18 cellular contexts compared by ENCODE assay signal in the genomic region with DNA sequence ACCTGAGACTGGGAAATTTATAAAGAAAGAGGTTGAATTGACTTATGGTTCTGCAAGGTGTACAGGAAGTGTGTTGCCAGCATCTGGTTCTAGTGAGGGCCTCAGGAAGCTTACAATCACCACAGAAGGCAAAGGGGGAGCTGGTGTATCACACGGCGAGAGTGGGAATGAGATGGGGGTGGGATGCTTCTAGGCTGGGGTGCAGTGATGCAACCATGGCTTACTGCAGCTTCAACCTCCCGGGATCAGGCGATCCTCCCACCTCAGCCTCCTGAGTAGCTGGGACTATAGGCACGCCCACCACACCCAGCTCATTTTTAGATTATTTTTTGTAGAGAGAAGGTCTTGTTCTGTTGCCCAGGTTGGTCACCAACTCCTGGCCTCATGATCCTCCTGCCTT.
A peak's percentile ranks its signal among the peaks of the same experiment; 100 is the strongest.
DNase-seq lines count a peak whose midpoint lies in the region; ATAC-seq and TF ChIP-seq lines count a peak whose summit lies in the region.
"Had no signal": no experiment of that assay in that cellular context is flagged by ENCODE, and none has a peak within 500 bp of the region (broad histone marks: within the 10 kb centered on the region; RNA-seq: fewer than 3 reads in every experiment).

No MANE protein-coding gene starts in this region.

- H3K9ac ChIP-seq in H9 (ENCODE audit: extremely low read depth, insufficient read length, low read length) (no peak overlapping the region), iPS-20b (ENCODE audit: low read depth, low read length) (peak overlapping the region; percentile 29; the same call in 1 of the 2 replicates), neuronal stem cell (ENCODE audit: low read depth, low read length, poor library complexity) (no peak overlapping the region)
- H3K9ac ChIP-seq: SK-N-SH had no signal

- H3K4me2 ChIP-seq in H9 (ENCODE audit: insufficient read depth, insufficient read length, low read length) (no peak overlapping the region), neuronal stem cell (ENCODE audit: insufficient read depth, low read length, poor library complexity, severe bottlenecking) (no peak overlapping the region)
- H3K4me2 ChIP-seq: SK-N-SH had no signal

- H4K20me1 ChIP-seq in H9 (ENCODE audit: control insufficient read depth, insufficient read depth, insufficient read length) = no peaks in the 10 kb centered on the region

- no peak for TF ChIP-seq CTCF in H9 (conservative IDR thresholded peaks at IDR 0.05)
- no peak for TF ChIP-seq CTCF in WTC11 (IDR thresholded peaks at IDR 0.05)

- H4K91ac ChIP-seq in H9 (ENCODE audit: insufficient read length, low read depth, low read length) (no peak overlapping the region), neuronal stem cell (ENCODE audit: low read depth, low read length, poor library complexity) (no peak overlapping the region)

- CTCF ChIA-PET in WTC11 (lab: Charles Lee) = interaction anchor here (0.6 to 1.9 kb wide), 4 partner anchors 40 to 153 kb away, joined by 3 to 5 read pairs (median 4); no protein-coding TSS in a partner anchor
- CTCF ChIA-PET in activated naive CD4-positive, alpha-beta T cell treated with anti-CD3 and anti-CD28 coated beads, Interleukin-2, amount 10 ng/mL, durations not matched to agents 7 days and 5 days (lab: Charles Lee) = interaction anchor here (1.1 kb wide), 1 partner anchor 11 kb away, joined by 3 read pairs; no protein-coding TSS in a partner anchor

- H3K27ac ChIP-seq in H9 (ENCODE audit: insufficient read length, low read depth, low read length) = no peak overlapping the region
- no peak overlapping the region for H3K27ac ChIP-seq in iPS-20b (ENCODE audit: low read length)
- H3K27ac ChIP-seq in neuronal stem cell (replicated peaks; ENCODE audit: low read length) = no peak overlapping the region
- H3K27ac ChIP-seq: RWPE1 had no signal

- H2BK15ac ChIP-seq in H9 (ENCODE audit: low read depth, low read length) (no peak overlapping the region), neuronal stem cell (ENCODE audit: low read length) (no peak overlapping the region)

- no peak for ATAC-seq in WTC11
- ATAC-seq: K562, T-cell had no signal

- no peak overlapping the region; a peak in 1 of 5 replicates for H3K4me3 Mint-ChIP-seq in H9
- no peak overlapping the region for H3K4me3 Mint-ChIP-seq in WTC11
- no peak overlapping the region for H3K4me3 Mint-ChIP-seq in activated naive CD4-positive, alpha-beta T cell treated with anti-CD3 and anti-CD28 coated beads, Interleukin-2, amount 10 ng/mL, durations not matched to agents 7 days and 5 days
- H3K4me3 Mint-ChIP-seq: T-cell had no signal

- POLR2A ChIA-PET in WTC11 (lab: Charles Lee) = interaction anchor here (0.7 to 1.0 kb wide), 2 partner anchors 12 to 36 kb away, joined by 3 read pairs; no protein-coding TSS in a partner anchor

- H3K27me3 ChIP-seq in H9 (ENCODE audit: insufficient read depth, low read length) (no peaks in the 10 kb centered on the region), iPS-20b (ENCODE audit: insufficient read depth, low read length) (no peaks in the 10 kb centered on the region), neuronal stem cell (ENCODE audit: control insufficient read depth in 3 of 3, insufficient read depth in 3 of 3, low read depth in 1 of 3, low read length in 3 of 3) (no peaks in the 10 kb centered on the region)
- H3K27me3 ChIP-seq: BE2C, MG63 had no signal

- H3K14ac ChIP-seq in H9 (ENCODE audit: insufficient read depth, low read length) = peak overlapping the region; percentile 53; the same call in 1 of the 2 replicates
- H3K14ac ChIP-seq in neuronal stem cell (ENCODE audit: low read length) = no peak overlapping the region

- H3K4me3 ChIP-seq in iPS-20b (ENCODE audit: low read length) = peak overlapping the region; percentile 39; the same call in 1 of the 2 replicates
- H3K4me3 ChIP-seq in neuronal stem cell (ENCODE audit: low read length in 2 of 2) = peak overlapping the region in 1 of 2 donors; percentile 20
- H3K4me3 ChIP-seq: HAP-1, K562, MG63 had no signal

- no peaks in the 10 kb centered on the region for H3K9me3 Mint-ChIP-seq in H9
- H3K9me3 Mint-ChIP-seq in WTC11 = 0 out of 2 replicates have a peak, but pooled peaks cover 5% of the 10 kb centered on the region
- no peaks in the 10 kb centered on the region for H3K9me3 Mint-ChIP-seq in activated naive CD4-positive, alpha-beta T cell treated with anti-CD3 and anti-CD28 coated beads, Interleukin-2, amount 10 ng/mL, durations not matched to agents 7 days and 5 days
- H3K9me3 Mint-ChIP-seq: T-cell had no signal

- H2BK12ac ChIP-seq in H9 (ENCODE audit: insufficient read length, low read depth, low read length) (peak overlapping the region; percentile 28), neuronal stem cell (ENCODE audit: low read length) (peak overlapping the region; percentile 75)

- H3K27me3 Mint-ChIP-seq in H9 (ENCODE audit: low read depth) (no peaks in the 10 kb centered on the region; the same call in 1 of the 2 replicates), WTC11 (ENCODE audit: low read depth) (no peaks in the 10 kb centered on the region)
- H3K27me3 Mint-ChIP-seq in activated naive CD4-positive, alpha-beta T cell treated with anti-CD3 and anti-CD28 coated beads, Interleukin-2, amount 10 ng/mL, durations not matched to agents 7 days and 5 days = peaks cover 58% of the 10 kb centered on the region

- DNase-seq in H9 = no peak
- DNase-seq in WTC11 (ENCODE audit: low spot score) = no peak
- no peak for DNase-seq in neuronal stem cell (ENCODE audit: low spot score)
- DNase-seq in HCEC 1CT = no peak
- no peak for DNase-seq in activated naive CD4-positive, alpha-beta T cell treated with anti-CD3 and anti-CD28 coated beads, Interleukin-2, amount 10 ng/mL, durations not matched to agents 7 days and 5 days
- no peak for DNase-seq in NCI-H748 (lab: John Stamatoyannopoulos, UW; ENCODE audit: unreplicated experiment)
- DNase-seq: BE2C, MG63, NCI-H1417, NCI-H1694 treated with DMSO at 0.1 percent for 48 hours, NCI-H69, SIG-M5, SK-N-SH, T-cell had no signal

- H3K36me3 Mint-ChIP-seq in H9 (ENCODE audit: insufficient read depth in 1 of 3, low read depth in 3 of 3) (peaks cover 5 to 22% (median 8%) of the 10 kb centered on the region in 3 experiments; a peak in 6 of 7 replicates), WTC11 (peaks cover 9% of the 10 kb centered on the region)
- no peaks in the 10 kb centered on the region for H3K36me3 Mint-ChIP-seq in activated naive CD4-positive, alpha-beta T cell treated with anti-CD3 and anti-CD28 coated beads, Interleukin-2, amount 10 ng/mL, durations not matched to agents 7 days and 5 days

- WGBS in H9 (ENCODE audit: extremely low coverage, insufficient read length, low lambda C conversion rate) = no CpG with 5 or more reads among the region's 5 CpGs
- WGBS in neuronal stem cell (ENCODE audit: extremely low coverage in 2 of 2, insufficient read length in 2 of 2, insufficient replicate concordance in 1 of 2), 2 donors = no CpG with 5 or more reads among the region's 5 CpGs

- H3K23me2 ChIP-seq in H9 (ENCODE audit: insufficient read length, low read depth, low read length, poor library complexity, severe bottlenecking) = no peaks in the 10 kb centered on the region

- no peak overlapping the region for H3T11ph ChIP-seq in H9 (ENCODE audit: low read length)

- H3K18ac ChIP-seq in H9 (ENCODE audit: insufficient read length, low read depth, low read length) (peak overlapping the region; percentile 45), neuronal stem cell (ENCODE audit: low read length) (peak overlapping the region; percentile 80)

- H4K5ac ChIP-seq in H9 (ENCODE audit: insufficient read length, low read depth, low read length) = no peak overlapping the region

- H3K4ac ChIP-seq in H9 (ENCODE audit: low read depth, low read length) = no peak overlapping the region
- H3K4ac ChIP-seq in neuronal stem cell (ENCODE audit: low read length) = no peak overlapping the region

- H3K27ac Mint-ChIP-seq in H9 (peak overlapping the region; percentile 48 to 96 (median 64); a peak in 5 of 7 replicates), WTC11 (peak overlapping the region; percentile 97; the same call in 1 of the 2 replicates)
- no peak overlapping the region for H3K27ac Mint-ChIP-seq in activated naive CD4-positive, alpha-beta T cell treated with anti-CD3 and anti-CD28 coated beads, Interleukin-2, amount 10 ng/mL, durations not matched to agents 7 days and 5 days
- H3K27ac Mint-ChIP-seq: T-cell had no signal

- H2AFZ ChIP-seq in H9 (ENCODE audit: low read length) (no peak overlapping the region), neuronal stem cell (ENCODE audit: low read length) (no peak overlapping the region)

- H3K4me1 ChIP-seq in H9 (ENCODE audit: insufficient read depth, low read length) (peaks cover 19% of the 10 kb centered on the region), iPS-20b (ENCODE audit: insufficient read depth, low read length) (peaks cover 31% of the 10 kb centered on the region), neuronal stem cell (ENCODE audit: control insufficient read depth in 2 of 2, insufficient read depth in 1 of 2, low read depth in 1 of 2, low read length in 2 of 2) (peaks cover 21 to 22% of the 10 kb centered on the region in 2 donors)

- H3K9me3 ChIP-seq in H9 (ENCODE audit: control insufficient read depth, low read depth, low read length) = no peaks in the 10 kb centered on the region
- H3K9me3 ChIP-seq in iPS-20b (ENCODE audit: insufficient read depth, low read depth, low read length) = no peaks in the 10 kb centered on the region
- H3K9me3 ChIP-seq in neuronal stem cell (replicated peaks in 1 of 2; ENCODE audit: control insufficient read depth in 2 of 2, insufficient read depth in 1 of 2, low read depth in 1 of 2, low read length in 2 of 2) = peaks cover 4 to 14% of the 10 kb centered on the region in 2 donors
- H3K9me3 ChIP-seq: BE2C, HAP-1, MG63, SK-N-SH had no signal

- H3K36me3 ChIP-seq in iPS-20b (ENCODE audit: insufficient read depth, low read depth, low read length) (peaks cover 9% of the 10 kb centered on the region; the same call in 1 of the 2 replicates), neuronal stem cell (replicated peaks in 1 of 2; ENCODE audit: control insufficient read depth in 2 of 2, insufficient read depth in 2 of 2, low read length in 2 of 2) (peaks cover 2 to 38% of the 10 kb centered on the region in 2 donors)
- H3K36me3 ChIP-seq: BE2C, HAP-1, MG63 had no signal

- no peak overlapping the region for H2BK5ac ChIP-seq in H9 (ENCODE audit: insufficient read length, low read length)
- no peak overlapping the region for H2BK5ac ChIP-seq in neuronal stem cell (ENCODE audit: low read length)

- H2AK5ac ChIP-seq in H9 (ENCODE audit: insufficient read length, low read length) = no peak overlapping the region
- H2AK5ac ChIP-seq in neuronal stem cell (ENCODE audit: low read depth, low read length) = no peak overlapping the region

- H3K79me1 ChIP-seq in H9 (ENCODE audit: insufficient read depth, low read depth, low read length, poor library complexity, severe bottlenecking) (peaks cover 3% of the 10 kb centered on the region), neuronal stem cell (ENCODE audit: low read depth, low read length) (no peaks in the 10 kb centered on the region)

- H2BK120ac ChIP-seq in H9 (ENCODE audit: low read depth, low read length, poor library complexity, severe bottlenecking) (no peak overlapping the region), neuronal stem cell (ENCODE audit: low read depth, low read length) (no peak overlapping the region)

- H4K8ac ChIP-seq in H9 (replicated peaks; ENCODE audit: insufficient read length, low read depth, low read length) (no peak overlapping the region), neuronal stem cell (ENCODE audit: low read depth, low read length) (no peak overlapping the region)

- H3K4me1 Mint-ChIP-seq in H9 (peaks cover 56 to 57% of the 10 kb centered on the region in 2 experiments), WTC11 (peaks cover 70% of the 10 kb centered on the region)
- H3K4me1 Mint-ChIP-seq in activated naive CD4-positive, alpha-beta T cell treated with anti-CD3 and anti-CD28 coated beads, Interleukin-2, amount 10 ng/mL, durations not matched to agents 7 days and 5 days = peaks cover 3% of the 10 kb centered on the region
- H3K4me1 Mint-ChIP-seq: T-cell had no signal

- H2BK20ac ChIP-seq in H9 (ENCODE audit: low read depth, low read length, poor library complexity, severe bottlenecking) = peak overlapping the region; percentile 13

- no peak overlapping the region for H3K56ac ChIP-seq in H9 (ENCODE audit: insufficient read length, low read depth, low read length)

- H3K23ac ChIP-seq in H9 (ENCODE audit: insufficient read length, low read depth, low read length) (no peak overlapping the region), neuronal stem cell (ENCODE audit: low read depth, low read length, poor library complexity) (no peak overlapping the region)

- no peaks in the 10 kb centered on the region for H3K79me2 ChIP-seq in H9 (ENCODE audit: insufficient read depth, low read length)
